Comparison of ENCODE assay signal across 7 cellular contexts in genomic region chr4:972651-973424, GRCh38. TPM values are rescaled to one million over a fixed set of nuclear protein-coding genes. Genes with fewer than 3 reads are reported as not detected.
A peak's percentile ranks its signal among the peaks of the same experiment; 100 is the strongest.
DNase-seq lines count a peak whose midpoint lies in the region; ATAC-seq and TF ChIP-seq lines count a peak whose summit lies in the region.

No MANE protein-coding gene starts in this region.

- peak overlapping the region; percentile 85 to 86 for H3K4me3 ChIP-seq in mesenchymal stem cell (ENCODE audit: insufficient read depth in 1 of 2, low read depth in 1 of 2, low read length in 2 of 2)

- CTCF ChIA-PET in WTC11 (lab: Charles Lee), result interaction anchor here (0.8 to 1.9 kb wide), 3 partner anchors 13 to 46 kb away, joined by 3 to 7 read pairs (median 3); no protein-coding TSS in a partner anchor

- peak overlapping the region; percentile 79 for H3K9ac ChIP-seq in mesenchymal stem cell (ENCODE audit: low read length)

- DNase-seq in GM19240 (ENCODE audit: insufficient read length, low spot score) (peak; percentile 65), WTC11 (ENCODE audit: low spot score) (peak; percentile 46), mesenchymal stem cell (peak; percentile 28), NCI-H345 treated with DMSO at 0.1 percent for 48 hours (lab: John Stamatoyannopoulos, UW; ENCODE audit: unreplicated experiment) (no peak)
- DNase-seq in central memory CD8-positive, alpha-beta T cell (ENCODE audit: low spot score in 2 of 2), result peak; percentile 37 to 63
- peak; percentile 47 to 68 for DNase-seq in stimulated activated CD8-positive, alpha-beta memory T cell treated with anti-CD3 and anti-CD28 coated beads, Interleukin-4, amount 100 ng/mL, for 4 hours (ENCODE audit: low read depth in 2 of 2, low spot score in 1 of 2)

- H3K18ac ChIP-seq in mesenchymal stem cell (ENCODE audit: low read depth in 1 of 2, low read length in 2 of 2), result peak overlapping the region; percentile 63 to 70

- H4K8ac ChIP-seq in mesenchymal stem cell (ENCODE audit: low read length), result no peak overlapping the region

- WGBS in mesenchymal stem cell, result 2% methylated on average over 48 of the region's 65 CpGs

- peak overlapping the region; percentile 80 for H3K4me2 ChIP-seq in mesenchymal stem cell (ENCODE audit: low read length, poor library complexity, severe bottlenecking)

- no peaks in the 10 kb centered on the region for H3K27me3 ChIP-seq in mesenchymal stem cell (ENCODE audit: control insufficient read depth in 1 of 2, insufficient read depth in 1 of 2, low read length in 2 of 2)

- H3K9me3 Mint-ChIP-seq in WTC11, result peaks cover 3% of the 10 kb centered on the region; the same call in 1 of the 2 replicates
- no peaks in the 10 kb centered on the region for H3K9me3 Mint-ChIP-seq in central memory CD8-positive, alpha-beta T cell

- H3K27me3 Mint-ChIP-seq in WTC11 (ENCODE audit: low read depth), result peaks cover 29% of the 10 kb centered on the region
- H3K27me3 Mint-ChIP-seq in central memory CD8-positive, alpha-beta T cell, result no peaks in the 10 kb centered on the region

- H3K79me1 ChIP-seq in mesenchymal stem cell (replicated peaks; ENCODE audit: low read length, poor library complexity, severe bottlenecking), result peaks cover 36% of the 10 kb centered on the region

- 0 out of 2 replicates have a peak, but pooled peaks cover 2% of the 10 kb centered on the region for H3K36me3 Mint-ChIP-seq in WTC11
- H3K36me3 Mint-ChIP-seq in central memory CD8-positive, alpha-beta T cell (ENCODE audit: insufficient read depth), result peaks cover 15% of the 10 kb centered on the region

- peak overlapping the region; percentile 28 for H4K91ac ChIP-seq in mesenchymal stem cell (ENCODE audit: low read length)

- H2AK5ac ChIP-seq in mesenchymal stem cell (ENCODE audit: low read length, severe bottlenecking), result no peak overlapping the region

- H2BK15ac ChIP-seq in mesenchymal stem cell (ENCODE audit: low read depth, poor library complexity, severe bottlenecking), result peak overlapping the region; percentile 20

- no peaks in the 10 kb centered on the region for H3K4me1 Mint-ChIP-seq in WTC11
- peaks cover 20% of the 10 kb centered on the region for H3K4me1 Mint-ChIP-seq in central memory CD8-positive, alpha-beta T cell

- H2BK120ac ChIP-seq in mesenchymal stem cell (ENCODE audit: low read depth, low read length), result no peak overlapping the region

- H3K27ac ChIP-seq in mesenchymal stem cell (ENCODE audit: low read length, poor library complexity, severe bottlenecking), result no peak overlapping the region

- POLR2A ChIA-PET in WTC11 (lab: Charles Lee), result no interaction called here

- ATAC-seq in HG03108 (IDR thresholded peaks at IDR 0.05; ENCODE audit: unreplicated experiment) (peak; percentile 26), WTC11 (peak; percentile 17)
- peak; percentile 22 for ATAC-seq in central memory CD8-positive, alpha-beta T cell (replicated peaks; ENCODE audit: extremely low read depth, poor library complexity, severe bottlenecking)

- H3K36me3 ChIP-seq in mesenchymal stem cell (ENCODE audit: control insufficient read depth in 1 of 2, insufficient read depth in 2 of 2, low read depth in 1 of 2, low read length in 2 of 2), result peaks cover 6 to 25% of the 10 kb centered on the region in 2 experiments

- no peak overlapping the region for H3K23ac ChIP-seq in mesenchymal stem cell (ENCODE audit: low read length in 2 of 2)

- peaks cover 29% of the 10 kb centered on the region for H3K4me1 ChIP-seq in mesenchymal stem cell (ENCODE audit: control insufficient read depth, insufficient read depth, low read depth, low read length)

- no peak overlapping the region for H2BK5ac ChIP-seq in mesenchymal stem cell (ENCODE audit: low read depth, low read length, poor library complexity, severe bottlenecking)

- H3K14ac ChIP-seq in mesenchymal stem cell (ENCODE audit: low read length in 2 of 2), result no peak overlapping the region

- peak overlapping the region in 1 of 2 experiments; percentile 57 for H2BK12ac ChIP-seq in mesenchymal stem cell (ENCODE audit: low read length in 2 of 2)

- H2AFZ ChIP-seq in mesenchymal stem cell (ENCODE audit: low read depth, low read length), result peak overlapping the region; percentile 43

- peak overlapping the region in 1 of 2 experiments; percentile 9 for H3K4ac ChIP-seq in mesenchymal stem cell (ENCODE audit: low read depth in 1 of 2, low read length in 2 of 2)

- H3K4me3 Mint-ChIP-seq in WTC11, result peak overlapping the region; percentile 47
- H3K4me3 Mint-ChIP-seq in central memory CD8-positive, alpha-beta T cell, result peak overlapping the region; percentile 63

- H3K9me3 ChIP-seq in mesenchymal stem cell (ENCODE audit: control insufficient read depth, low read length), result no peaks in the 10 kb centered on the region

- no peak for TF ChIP-seq CTCF in WTC11 (IDR thresholded peaks at IDR 0.05)

- no peak overlapping the region for H3K27ac Mint-ChIP-seq in WTC11
- H3K27ac Mint-ChIP-seq in central memory CD8-positive, alpha-beta T cell (ENCODE audit: low read depth), result peak overlapping the region; percentile 35

TF ChIP-seq in WTC11, 78 proteins besides CTCF, POLR2A, EP300 and RAD21 (continues in another document):
- TF ChIP-seq FOXP4 (CRISPR knock-in tag; IDR thresholded peaks at IDR 0.05) (0 out of 2 replicates have a peak, but pooled peaks have one; percentile 37), ETV6 (CRISPR knock-in tag; IDR thresholded peaks at IDR 0.05) (no peak), CBFB (CRISPR knock-in tag; IDR thresholded peaks at IDR 0.05; ENCODE audit: low read depth) (0 out of 2 replicates have a peak, but pooled peaks have one; percentile 40), ZNF425 (CRISPR knock-in tag; conservative IDR thresholded peaks at IDR 0.05) (no peak), ZNF121 (CRISPR knock-in tag; IDR thresholded peaks at IDR 0.05) (no peak)
- TF ChIP-seq, protein P1, sequence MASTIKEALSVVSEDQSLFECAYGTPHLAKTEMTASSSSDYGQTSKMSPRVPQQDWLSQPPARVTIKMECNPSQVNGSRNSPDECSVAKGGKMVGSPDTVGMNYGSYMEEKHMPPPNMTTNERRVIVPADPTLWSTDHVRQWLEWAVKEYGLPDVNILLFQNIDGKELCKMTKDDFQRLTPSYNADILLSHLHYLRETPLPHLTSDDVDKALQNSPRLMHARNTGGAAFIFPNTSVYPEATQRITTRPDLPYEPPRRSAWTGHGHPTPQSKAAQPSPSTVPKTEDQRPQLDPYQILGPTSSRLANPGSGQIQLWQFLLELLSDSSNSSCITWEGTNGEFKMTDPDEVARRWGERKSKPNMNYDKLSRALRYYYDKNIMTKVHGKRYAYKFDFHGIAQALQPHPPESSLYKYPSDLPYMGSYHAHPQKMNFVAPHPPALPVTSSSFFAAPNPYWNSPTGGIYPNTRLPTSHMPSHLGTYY (CRISPR knock-in tag; IDR thresholded peaks at IDR 0.05), result no peak

RNA-seq across cellular contexts. Expression of gene DGKQ, which starts 0.5 kb away (rescaled TPM):
- 15.7 to 19.3 TPM (median 16.9 TPM) in 3 replicates for total RNA-seq in WTC11 (2021)
- polyA plus RNA-seq in mesenchymal stem cell (2013, experiment 1 of 2), result 5.2 TPM
- 5.1 TPM for polyA plus RNA-seq in mesenchymal stem cell (2013, experiment 2 of 2)

RNA-seq across cellular contexts. Expression of gene IDUA, which starts 14.0 kb away (rescaled TPM):
- 8.5 to 9.7 TPM (median 8.7 TPM) in 3 replicates for total RNA-seq in WTC11 (2021)
- 14.5 TPM for polyA plus RNA-seq in mesenchymal stem cell (2013, experiment 1 of 2)
- 13.8 TPM for polyA plus RNA-seq in mesenchymal stem cell (2013, experiment 2 of 2)

RNA-seq across cellular contexts. Expression of gene SLC26A1, which starts 20.4 kb away (rescaled TPM):
- total RNA-seq in WTC11 (2021), result 0.14 to 0.85 TPM (median 0.25 TPM) in 3 replicates
- 0.15 TPM for polyA plus RNA-seq in mesenchymal stem cell (2013, experiment 1 of 2)
- polyA plus RNA-seq in mesenchymal stem cell (2013, experiment 2 of 2), result 0.26 TPM

RNA-seq across cellular contexts. Expression of gene FGFRL1, which starts 38.6 kb away (rescaled TPM):
- 25.9 to 30.6 TPM (median 27.3 TPM) in 3 replicates for total RNA-seq in WTC11 (2021)
- polyA plus RNA-seq in mesenchymal stem cell (2013, experiment 1 of 2), result 23.4 TPM
- polyA plus RNA-seq in mesenchymal stem cell (2013, experiment 2 of 2), result 23.1 TPM

RNA-seq across cellular contexts. Expression of gene TMEM175, which starts 40.6 kb away (rescaled TPM):
- 6.4 to 10.6 TPM (median 9.2 TPM) in 3 replicates for total RNA-seq in WTC11 (2021)
- polyA plus RNA-seq in mesenchymal stem cell (2013, experiment 1 of 2), result 20.5 TPM
- polyA plus RNA-seq in mesenchymal stem cell (2013, experiment 2 of 2), result 23.0 TPM
